In genomic region chr6:89745728-89746127, GRCh38 we compare ENCODE assay signal across 19 cellular contexts.
DNase-seq lines count a peak whose midpoint lies in the region; ATAC-seq, FAIRE-seq and TF ChIP-seq lines count a peak whose summit lies in the region.
"Had no signal": no experiment of that assay in that cellular context is flagged by ENCODE, and none has a peak within 500 bp of the region (broad histone marks: within the 10 kb centered on the region; RNA-seq: fewer than 3 reads in every experiment).

No MANE protein-coding gene starts in this region.

- H4K20me1 ChIP-seq in keratinocyte (ENCODE audit: control insufficient read depth, extremely low read depth, insufficient read depth, low read length) = no peaks in the 10 kb centered on the region

- no peak overlapping the region for H3K4ac ChIP-seq in mesenchymal stem cell (ENCODE audit: low read depth in 1 of 2, low read length in 2 of 2)

- H3K4me1 ChIP-seq in keratinocyte (ENCODE audit: control insufficient read depth, extremely low read depth, insufficient read depth, low read length) = peaks cover 5% of the 10 kb centered on the region
- no peaks in the 10 kb centered on the region for H3K4me1 ChIP-seq in mesenchymal stem cell (ENCODE audit: control insufficient read depth, insufficient read depth, low read depth, low read length)
- H3K4me1 ChIP-seq in left ventricle myocardium inferior = no peaks in the 10 kb centered on the region

- H2AFZ ChIP-seq in keratinocyte (ENCODE audit: control insufficient read depth, low read length) (no peak overlapping the region), mesenchymal stem cell (ENCODE audit: low read depth, low read length) (no peak overlapping the region)

- CTCF ChIA-PET in WTC11 (lab: Charles Lee) = no interaction called here

- DNase-seq in GM04503 (ENCODE audit: low read depth) = peak; percentile 32
- DNase-seq in WTC11 (ENCODE audit: low spot score) = no peak
- peak; percentile 85 for DNase-seq in fibroblast of gingiva (ENCODE audit: low read depth)
- DNase-seq in keratinocyte (ENCODE audit: low read depth, low spot score) = no peak
- no peak for DNase-seq in chondrocyte (ENCODE audit: low spot score)
- no peak for DNase-seq in mesenchymal stem cell
- no peak for DNase-seq in left ventricle myocardium inferior
- no peak for DNase-seq in NCI-H2107 treated with DMSO at 0.1 percent for 48 hours (lab: John Stamatoyannopoulos, UW; ENCODE audit: unreplicated experiment)
- DNase-seq: Calu3; DND-41; GF-D8; H7; NCI-H146; NCI-H226; NCI-H526; NK-92 treated with Interleukin-12 subunit alpha and Interleukin-12 subunit beta, amount 100 ng/mL, for 24 hours; OCI-M1; T-helper 1 cell had no signal

- peaks cover 87% of the 10 kb centered on the region for H3K36me3 Mint-ChIP-seq in WTC11
- H3K36me3 Mint-ChIP-seq in chondrocyte (ENCODE audit: low read depth) = peaks cover 30% of the 10 kb centered on the region

- no peak overlapping the region for H2BK120ac ChIP-seq in mesenchymal stem cell (ENCODE audit: low read depth, low read length)

- no peak overlapping the region for H3K4me2 ChIP-seq in keratinocyte (ENCODE audit: control insufficient read depth, extremely low read depth, insufficient read depth, low read depth, low read length)
- no peak overlapping the region for H3K4me2 ChIP-seq in mesenchymal stem cell (ENCODE audit: low read length, poor library complexity, severe bottlenecking)

- H2BK15ac ChIP-seq in mesenchymal stem cell (ENCODE audit: low read depth, poor library complexity, severe bottlenecking) = no peak overlapping the region

- H3K23ac ChIP-seq in mesenchymal stem cell (ENCODE audit: low read length in 2 of 2) = no peak overlapping the region

- no peak overlapping the region for H4K91ac ChIP-seq in mesenchymal stem cell (ENCODE audit: low read length)

- no peaks in the 10 kb centered on the region for H3K9me1 ChIP-seq in keratinocyte (ENCODE audit: control insufficient read depth, extremely low read depth, insufficient read depth, low read length)

- peaks cover 6% of the 10 kb centered on the region for H3K79me1 ChIP-seq in mesenchymal stem cell (replicated peaks; ENCODE audit: low read length, poor library complexity, severe bottlenecking)

- H3K27me3 ChIP-seq in keratinocyte (ENCODE audit: control insufficient read depth, extremely low read depth, insufficient read depth, low read length) = no peaks in the 10 kb centered on the region
- H3K27me3 ChIP-seq in mesenchymal stem cell (ENCODE audit: control insufficient read depth in 1 of 2, insufficient read depth in 1 of 2, low read length in 2 of 2) = no peaks in the 10 kb centered on the region
- H3K27me3 ChIP-seq in left ventricle myocardium inferior (ENCODE audit: low read depth) = no peaks in the 10 kb centered on the region

- H3K4me3 ChIP-seq in keratinocyte (ENCODE audit: control insufficient read depth in 2 of 3, extremely low read depth in 1 of 3, insufficient read depth in 2 of 3, low read depth in 1 of 3, low read length in 3 of 3) (no peak overlapping the region), mesenchymal stem cell (ENCODE audit: insufficient read depth in 1 of 2, low read depth in 1 of 2, low read length in 2 of 2) (no peak overlapping the region), left ventricle myocardium inferior (no peak overlapping the region)

- no peak overlapping the region for H3K18ac ChIP-seq in mesenchymal stem cell (ENCODE audit: low read depth in 1 of 2, low read length in 2 of 2)

- no peak overlapping the region for H3K4me3 Mint-ChIP-seq in WTC11
- no peak overlapping the region for H3K4me3 Mint-ChIP-seq in chondrocyte (ENCODE audit: unreplicated experiment)

- H3K9ac ChIP-seq in keratinocyte (ENCODE audit: control insufficient read depth, extremely low read depth, insufficient read depth, low read length) (no peak overlapping the region), mesenchymal stem cell (ENCODE audit: low read length) (no peak overlapping the region)

- H3K27me3 Mint-ChIP-seq in WTC11 (ENCODE audit: low read depth) = no peaks in the 10 kb centered on the region
- H3K27me3 Mint-ChIP-seq in chondrocyte (ENCODE audit: low read depth) = no peaks in the 10 kb centered on the region

- H3K4me1 Mint-ChIP-seq in WTC11 (no peaks in the 10 kb centered on the region), chondrocyte (ENCODE audit: low read depth) (no peaks in the 10 kb centered on the region)

- no CpG with 5 or more reads among the region's 2 CpGs for WGBS in mesenchymal stem cell

- H2AK5ac ChIP-seq in mesenchymal stem cell (ENCODE audit: low read length, severe bottlenecking) = no peak overlapping the region

- POLR2A ChIA-PET in WTC11 (lab: Charles Lee) = no interaction called here

- H3K36me3 ChIP-seq in keratinocyte (ENCODE audit: control insufficient read depth in 2 of 2, extremely low read depth in 1 of 2, insufficient read depth in 2 of 2, low read length in 2 of 2) (peaks cover 9 to 25% of the 10 kb centered on the region in 2 experiments), mesenchymal stem cell (ENCODE audit: control insufficient read depth in 1 of 2, insufficient read depth in 2 of 2, low read depth in 1 of 2, low read length in 2 of 2) (peaks cover 27 to 72% of the 10 kb centered on the region in 2 experiments), left ventricle myocardium inferior (peaks cover 97% of the 10 kb centered on the region)

- FAIRE-seq in keratinocyte (lab: Jason Lieb, UNC) = no peak

- H2BK12ac ChIP-seq in mesenchymal stem cell (ENCODE audit: low read length in 2 of 2) = no peak overlapping the region

- H4K8ac ChIP-seq in mesenchymal stem cell (ENCODE audit: low read length) = no peak overlapping the region

- H3K27ac Mint-ChIP-seq in WTC11 = peak overlapping the region; percentile 76
- H3K27ac Mint-ChIP-seq in chondrocyte (ENCODE audit: unreplicated experiment) = no peak overlapping the region

- no peaks in the 10 kb centered on the region for H3K79me2 ChIP-seq in keratinocyte (ENCODE audit: control insufficient read depth, insufficient read depth, low read length)

- no peak overlapping the region for H3K14ac ChIP-seq in mesenchymal stem cell (ENCODE audit: low read length in 2 of 2)

- no peak for ATAC-seq in WTC11

- H3K9me3 ChIP-seq in keratinocyte (ENCODE audit: control insufficient read depth, low read depth, low read length) (no peaks in the 10 kb centered on the region), mesenchymal stem cell (ENCODE audit: control insufficient read depth, low read length) (no peaks in the 10 kb centered on the region), left ventricle myocardium inferior (replicated peaks) (no peaks in the 10 kb centered on the region)

- dilution Hi-C loops in keratinocyte (cut with MboI; ENCODE audit: extremely low pct_ligation_motif_present, low sequenced_read_pairs) = no loop called here

- H3K9me3 Mint-ChIP-seq in WTC11 (no peaks in the 10 kb centered on the region), chondrocyte (ENCODE audit: low read depth) (no peaks in the 10 kb centered on the region)

- H3K27ac ChIP-seq in keratinocyte (ENCODE audit: control insufficient read depth, insufficient read depth, low read length) = peak overlapping the region; percentile 17
- no peak overlapping the region for H3K27ac ChIP-seq in mesenchymal stem cell (ENCODE audit: low read length, poor library complexity, severe bottlenecking)
- H3K27ac ChIP-seq in left ventricle myocardium inferior (replicated peaks) = no peak overlapping the region
- H3K27ac ChIP-seq: RWPE1 had no signal

- no peak for TF ChIP-seq CTCF in WTC11 (IDR thresholded peaks at IDR 0.05)
- TF ChIP-seq CTCF in keratinocyte (optimal IDR thresholded peaks at IDR 0.05 in 1 of 3, IDR thresholded peaks at IDR 0.05 in 1 of 3, conservative IDR thresholded peaks at IDR 0.05 in 1 of 3; ENCODE audit: extremely low read depth in 1 of 3, insufficient read depth in 2 of 3, low read length in 3 of 3) = no peak
- no peak for TF ChIP-seq CTCF in chondrocyte (IDR thresholded peaks at IDR 0.05)
- no peak for TF ChIP-seq CTCF in left ventricle myocardium inferior (IDR thresholded peaks at IDR 0.05; ENCODE audit: borderline replicate concordance)

- H2BK5ac ChIP-seq in mesenchymal stem cell (ENCODE audit: low read depth, low read length, poor library complexity, severe bottlenecking) = no peak overlapping the region

- intact Hi-C loops in left ventricle myocardium inferior (cut with micrococcal nuclease) = no loop called here

TF ChIP-seq in WTC11, 78 proteins besides CTCF, POLR2A, EP300 and RAD21 (continues in another document):
- TF ChIP-seq, protein P1, sequence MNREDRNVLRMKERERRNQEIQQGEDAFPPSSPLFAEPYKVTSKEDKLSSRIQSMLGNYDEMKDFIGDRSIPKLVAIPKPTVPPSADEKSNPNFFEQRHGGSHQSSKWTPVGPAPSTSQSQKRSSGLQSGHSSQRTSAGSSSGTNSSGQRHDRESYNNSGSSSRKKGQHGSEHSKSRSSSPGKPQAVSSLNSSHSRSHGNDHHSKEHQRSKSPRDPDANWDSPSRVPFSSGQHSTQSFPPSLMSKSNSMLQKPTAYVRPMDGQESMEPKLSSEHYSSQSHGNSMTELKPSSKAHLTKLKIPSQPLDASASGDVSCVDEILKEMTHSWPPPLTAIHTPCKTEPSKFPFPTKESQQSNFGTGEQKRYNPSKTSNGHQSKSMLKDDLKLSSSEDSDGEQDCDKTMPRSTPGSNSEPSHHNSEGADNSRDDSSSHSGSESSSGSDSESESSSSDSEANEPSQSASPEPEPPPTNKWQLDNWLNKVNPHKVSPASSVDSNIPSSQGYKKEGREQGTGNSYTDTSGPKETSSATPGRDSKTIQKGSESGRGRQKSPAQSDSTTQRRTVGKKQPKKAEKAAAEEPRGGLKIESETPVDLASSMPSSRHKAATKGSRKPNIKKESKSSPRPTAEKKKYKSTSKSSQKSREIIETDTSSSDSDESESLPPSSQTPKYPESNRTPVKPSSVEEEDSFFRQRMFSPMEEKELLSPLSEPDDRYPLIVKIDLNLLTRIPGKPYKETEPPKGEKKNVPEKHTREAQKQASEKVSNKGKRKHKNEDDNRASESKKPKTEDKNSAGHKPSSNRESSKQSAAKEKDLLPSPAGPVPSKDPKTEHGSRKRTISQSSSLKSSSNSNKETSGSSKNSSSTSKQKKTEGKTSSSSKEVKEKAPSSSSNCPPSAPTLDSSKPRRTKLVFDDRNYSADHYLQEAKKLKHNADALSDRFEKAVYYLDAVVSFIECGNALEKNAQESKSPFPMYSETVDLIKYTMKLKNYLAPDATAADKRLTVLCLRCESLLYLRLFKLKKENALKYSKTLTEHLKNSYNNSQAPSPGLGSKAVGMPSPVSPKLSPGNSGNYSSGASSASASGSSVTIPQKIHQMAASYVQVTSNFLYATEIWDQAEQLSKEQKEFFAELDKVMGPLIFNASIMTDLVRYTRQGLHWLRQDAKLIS (CRISPR knock-in tag; IDR thresholded peaks at IDR 0.05; ENCODE audit: borderline replicate concordance) = no peak
- TF ChIP-seq E2F4 (CRISPR knock-in tag; IDR thresholded peaks at IDR 0.05; ENCODE audit: borderline replicate concordance, low read depth) = no peak

Comparison
In these comparisons a context has a peak if more than half of its experiments do, and no peak if none do; other contexts are left out.
1. DNase-seq: peak in GM04503 (single experiment) and fibroblast of gingiva (single experiment); none in WTC11 (single experiment), keratinocyte (single experiment), chondrocyte (single experiment), mesenchymal stem cell (single experiment), left ventricle myocardium inferior (single experiment) and NCI-H2107 treated with DMSO at 0.1 percent for 48 hours (single experiment).